ENCODE assay signal across 25 cellular contexts in genomic region chr5:5572983-5573797, GRCh38.
DNase-seq lines count a peak whose midpoint lies in the region; ATAC-seq and TF ChIP-seq lines count a peak whose summit lies in the region.
"Had no signal": no experiment of that assay in that cellular context is flagged by ENCODE, and none has a peak within 500 bp of the region (broad histone marks: within the 10 kb centered on the region; RNA-seq: fewer than 3 reads in every experiment).

No MANE protein-coding gene starts in this region.

- no peaks in the 10 kb centered on the region for H3K36me3 ChIP-seq in rectal smooth muscle tissue (ENCODE audit: control insufficient read depth, insufficient read depth, low read length)
- H3K36me3 ChIP-seq: neural progenitor cell, Peyer's patch had no signal

- DNase-seq in right cardiac atrium (peak in 2 of 3 donors; percentile 36 to 72), type B pancreatic cell (ENCODE audit: extremely low spot score, unreplicated experiment) (no peak), NCI-H146 treated with DMSO at 0.1 percent for 48 hours (lab: John Stamatoyannopoulos, UW; ENCODE audit: unreplicated experiment) (no peak), NOMO-1 treated with dmso at 0.1 percent for 144 hours (lab: John Stamatoyannopoulos, UW; ENCODE audit: unreplicated experiment) (no peak), NOMO-1 (lab: John Stamatoyannopoulos, UW; ENCODE audit: unreplicated experiment in 2 of 2) (no peak)
- DNase-seq: activated CD8-positive, alpha-beta memory T cell treated with anti-CD3 and anti-CD28 coated beads for 24 hours; activated naive CD4-positive, alpha-beta T cell treated with anti-CD3 and anti-CD28 coated beads, Interleukin-2, amount 50 U/mL, for 16 hours; activated T-cell treated with anti-CD3 and anti-CD28 coated beads, Interleukin-2, amount 50 U/mL, for 48 hours; CD4-positive, alpha-beta memory T cell; DMS53; endodermal cell; NCI-H1436 treated with DMSO at 0.1 percent for 48 hours; Peyer's patch; stimulated activated CD4-positive, alpha-beta T cell treated with anti-CD3 and anti-CD28 coated beads, Interleukin-4, amount 100 ng/mL, for 4 hours; T1000 had no signal

- no peaks in the 10 kb centered on the region for H3K4me1 ChIP-seq in right cardiac atrium (ENCODE audit: control insufficient read depth, insufficient read depth, low read length)
- peaks cover 15% of the 10 kb centered on the region for H3K4me1 ChIP-seq in rectal smooth muscle tissue (ENCODE audit: control insufficient read depth, insufficient read depth, low read length)
- H3K4me1 ChIP-seq: neural progenitor cell, Peyer's patch had no signal

- no peaks in the 10 kb centered on the region for H3K9me3 ChIP-seq in right cardiac atrium (ENCODE audit: control insufficient read depth, low read length)
- H3K9me3 ChIP-seq: Peyer's patch had no signal

- no peaks in the 10 kb centered on the region for H3K9me3 Mint-ChIP-seq in type B pancreatic cell
- H3K9me3 Mint-ChIP-seq: CD4-positive, alpha-beta memory T cell; endodermal cell; H9; memory B cell had no signal

- peaks cover 7% of the 10 kb centered on the region for H3K27me3 Mint-ChIP-seq in type B pancreatic cell

- no peak overlapping the region for H3K9ac ChIP-seq in rectal smooth muscle tissue (ENCODE audit: low read length)
- H3K9ac ChIP-seq: neural progenitor cell had no signal

- H3K36me3 Mint-ChIP-seq in type B pancreatic cell: no peaks in the 10 kb centered on the region
- H3K36me3 Mint-ChIP-seq: CD4-positive, alpha-beta memory T cell; neural progenitor cell had no signal

- intact Hi-C loops in right cardiac atrium (cut with DNase I): no loop called here

- no peak overlapping the region for H3K4me3 ChIP-seq in right cardiac atrium (ENCODE audit: low read length)
- no peak overlapping the region for H3K4me3 ChIP-seq in rectal smooth muscle tissue (ENCODE audit: low read length)
- H3K4me3 ChIP-seq: GM12878, hepatocyte, neural progenitor cell, Peyer's patch, skin epidermis had no signal

- no peaks in the 10 kb centered on the region for H3K27me3 ChIP-seq in right cardiac atrium (ENCODE audit: control insufficient read depth, insufficient read depth)
- H3K27me3 ChIP-seq in rectal smooth muscle tissue (ENCODE audit: control insufficient read depth, insufficient read depth, low read length): no peaks in the 10 kb centered on the region
- H3K27me3 ChIP-seq: hepatocyte, neural progenitor cell, Peyer's patch had no signal

- H3K27ac Mint-ChIP-seq in type B pancreatic cell: no peak overlapping the region
- H3K27ac Mint-ChIP-seq: CD4-positive, alpha-beta memory T cell; endodermal cell; memory B cell; neural progenitor cell had no signal

- peak in 1 of 2 donors; percentile 42 for ATAC-seq in right cardiac atrium
- no peak for ATAC-seq in HG03354 (IDR thresholded peaks at IDR 0.05; ENCODE audit: poor library complexity, severe bottlenecking, unreplicated experiment)
- ATAC-seq: activated CD4-positive, CD25-positive, alpha-beta regulatory T cell treated with anti-CD3 and anti-CD28 coated beads, Interleukin-2, amount 50 U/mL, for 24 hours; GM12878 had no signal

- peak overlapping the region; percentile 10 for H3K4me3 Mint-ChIP-seq in type B pancreatic cell
- H3K4me3 Mint-ChIP-seq: CD4-positive, alpha-beta memory T cell; endodermal cell; H9; memory B cell; neural progenitor cell had no signal

- WGBS in right cardiac atrium: 45% methylated on average over 21 of the region's 21 CpGs

- peaks cover 11% of the 10 kb centered on the region for H3K4me1 Mint-ChIP-seq in type B pancreatic cell (ENCODE audit: unreplicated experiment)
- H3K4me1 Mint-ChIP-seq: memory B cell had no signal

- H3K27ac ChIP-seq in cingulate gyrus (ENCODE audit: low read depth, low read length): peak overlapping the region; percentile 65
- H3K27ac ChIP-seq in right cardiac atrium (ENCODE audit: low read length): no peak overlapping the region
- H3K27ac ChIP-seq in rectal smooth muscle tissue (ENCODE audit: low read depth, low read length): peak overlapping the region; percentile 70
- H3K27ac ChIP-seq: hepatocyte, neural progenitor cell had no signal

- TF ChIP-seq CTCF in type B pancreatic cell (conservative IDR thresholded peaks at IDR 0.05): no peak

Comparison
In these comparisons a context has a peak if more than half of its experiments do, and no peak if none do; other contexts are left out.
1. DNase-seq: peak in right cardiac atrium (2 of 3); none in type B pancreatic cell (single experiment), NCI-H146 treated with DMSO at 0.1 percent for 48 hours (single experiment), NOMO-1 treated with dmso at 0.1 percent for 144 hours (single experiment) and NOMO-1 (0 of 2).